In the genomic region with DNA sequence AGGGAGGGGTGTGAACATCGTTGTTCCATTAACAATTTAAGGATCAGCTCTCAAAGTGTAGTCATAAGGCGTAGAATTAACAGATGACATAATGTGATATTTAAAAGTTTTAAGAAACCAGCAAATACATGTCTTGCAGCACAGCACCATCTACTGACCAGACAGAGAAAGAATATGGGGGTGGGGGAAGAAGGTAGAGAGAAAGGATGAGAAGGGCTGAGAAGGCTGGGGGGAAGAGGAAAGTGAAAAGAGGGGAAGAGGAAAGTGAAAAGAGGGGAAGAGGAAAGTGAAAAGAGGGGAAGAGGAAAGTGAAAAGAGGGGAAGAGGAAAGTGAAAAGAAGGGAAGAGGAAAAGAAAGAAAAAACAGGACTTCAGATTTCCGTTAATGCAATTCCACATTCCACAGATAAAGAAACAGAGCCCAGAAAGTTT, we compare ENCODE assay signal across 10 cellular contexts.
DNase-seq lines count a peak whose midpoint lies in the region; ATAC-seq and TF ChIP-seq lines count a peak whose summit lies in the region.
"Had no signal": no experiment of that assay in that cellular context is flagged by ENCODE, and none has a peak within 500 bp of the region (broad histone marks: within the 10 kb centered on the region; RNA-seq: fewer than 3 reads in every experiment).

No MANE protein-coding gene starts in this region.

- H3K4me3 ChIP-seq in NB4 (ENCODE audit: low read depth, low read length) (no peak overlapping the region), fibroblast of pulmonary artery (replicated peaks; ENCODE audit: low read depth, low read length) (no peak overlapping the region)

- H3K4me3 Mint-ChIP-seq in activated T-helper 2 cell treated with anti-CD3 and anti-CD28 coated beads, Interferon-gamma antibody, Interleukin-2, Interleukin-4, amounts not matched to agents 10 μg/mL and 5 μg/mL and 100 μg/mL, durations not matched to agents 14 hours and 24 hours and 36 hours (ENCODE audit: low read depth) = no peak overlapping the region
- H3K4me3 Mint-ChIP-seq: dendritic cell treated with granulocyte-macrophage colony-stimulating factor and Interleukin-4, amounts not matched to agents 40 ng/mL and 50 ng/mL, for 4 days; stimulated activated naive CD8-positive, alpha-beta T cell treated with anti-CD3 and anti-CD28 coated beads, Interleukin-15, Interleukin-2, amounts not matched to agents 100 ng/mL and 50 ng/mL, for 24 hours had no signal

- no peaks in the 10 kb centered on the region for H3K36me3 Mint-ChIP-seq in activated T-helper 2 cell treated with anti-CD3 and anti-CD28 coated beads, Interferon-gamma antibody, Interleukin-2, Interleukin-4, amounts not matched to agents 10 μg/mL and 5 μg/mL and 100 μg/mL, durations not matched to agents 14 hours and 24 hours and 36 hours (ENCODE audit: low read depth)

- H3K4me1 Mint-ChIP-seq in activated T-helper 2 cell treated with anti-CD3 and anti-CD28 coated beads, Interferon-gamma antibody, Interleukin-2, Interleukin-4, amounts not matched to agents 10 μg/mL and 5 μg/mL and 100 μg/mL, durations not matched to agents 14 hours and 24 hours and 36 hours (ENCODE audit: low read depth) = peaks cover 2% of the 10 kb centered on the region

- no peak overlapping the region for H3K27ac Mint-ChIP-seq in activated T-helper 2 cell treated with anti-CD3 and anti-CD28 coated beads, Interferon-gamma antibody, Interleukin-2, Interleukin-4, amounts not matched to agents 10 μg/mL and 5 μg/mL and 100 μg/mL, durations not matched to agents 14 hours and 24 hours and 36 hours
- H3K27ac Mint-ChIP-seq: dendritic cell treated with granulocyte-macrophage colony-stimulating factor and Interleukin-4, amounts not matched to agents 40 ng/mL and 50 ng/mL, for 4 days; stimulated activated naive CD8-positive, alpha-beta T cell treated with anti-CD3 and anti-CD28 coated beads, Interleukin-15, Interleukin-2, amounts not matched to agents 100 ng/mL and 50 ng/mL, for 24 hours had no signal

- TF ChIP-seq CTCF in NB4 (IDR thresholded peaks at IDR 0.05; ENCODE audit: low read depth, low read length) = peak; percentile 54
- peak; percentile 73 for TF ChIP-seq CTCF in fibroblast of pulmonary artery (IDR thresholded peaks at IDR 0.05; ENCODE audit: low read length, missing control alignments)

- ATAC-seq in GM18907 (IDR thresholded peaks at IDR 0.05; ENCODE audit: unreplicated experiment) = peak; percentile 72

- no peak for TF ChIP-seq POLR2A in NB4 (IDR thresholded peaks at IDR 0.05; ENCODE audit: extremely low read depth, insufficient read length)

- H3K9me3 Mint-ChIP-seq in activated T-helper 2 cell treated with anti-CD3 and anti-CD28 coated beads, Interferon-gamma antibody, Interleukin-2, Interleukin-4, amounts not matched to agents 10 μg/mL and 5 μg/mL and 100 μg/mL, durations not matched to agents 14 hours and 24 hours and 36 hours = no peaks in the 10 kb centered on the region
- H3K9me3 Mint-ChIP-seq: dendritic cell treated with granulocyte-macrophage colony-stimulating factor and Interleukin-4, amounts not matched to agents 40 ng/mL and 50 ng/mL, for 4 days; stimulated activated naive CD8-positive, alpha-beta T cell treated with anti-CD3 and anti-CD28 coated beads, Interleukin-15, Interleukin-2, amounts not matched to agents 100 ng/mL and 50 ng/mL, for 24 hours had no signal

- DNase-seq in AG08395 (ENCODE audit: low spot score) = peak; percentile 63
- DNase-seq in NB4 (ENCODE audit: low read depth) = peak; percentile 61
- DNase-seq in SK-MEL-5 (ENCODE audit: low read depth, low spot score) = peak; percentile 74
- peak; percentile 84 for DNase-seq in fibroblast of pulmonary artery (ENCODE audit: low read depth)
- DNase-seq in renal cortical epithelial cell (ENCODE audit: low read depth) = peak; percentile 85
- DNase-seq in activated T-helper 2 cell treated with anti-CD3 and anti-CD28 coated beads, Interferon-gamma antibody, Interleukin-2, Interleukin-4, amounts not matched to agents 10 μg/mL and 5 μg/mL and 100 μg/mL, durations not matched to agents 14 hours and 24 hours and 36 hours (ENCODE audit: low spot score) = no peak
- no peak for DNase-seq in posterior vena cava (ENCODE audit: low spot score)

- in situ Hi-C loops in SK-MEL-5 (cut with HindIII; ENCODE audit: low pct_unique_long_range_greater_than_20kb, low sequenced_read_pairs) = no loop called here

- no peaks in the 10 kb centered on the region for H3K27me3 Mint-ChIP-seq in activated T-helper 2 cell treated with anti-CD3 and anti-CD28 coated beads, Interferon-gamma antibody, Interleukin-2, Interleukin-4, amounts not matched to agents 10 μg/mL and 5 μg/mL and 100 μg/mL, durations not matched to agents 14 hours and 24 hours and 36 hours (ENCODE audit: low read depth)

- intact Hi-C loops in activated T-helper 2 cell treated with anti-CD3 and anti-CD28 coated beads, Interferon-gamma antibody, Interleukin-2, Interleukin-4, amounts not matched to agents 10 μg/mL and 5 μg/mL and 100 μg/mL, durations not matched to agents 14 hours and 24 hours and 36 hours (cut with micrococcal nuclease) = loop anchor here (2.0 kb wide), 1 partner anchor 1031 kb away; no protein-coding TSS in a partner anchor
- intact Hi-C loops in posterior vena cava (cut with DNase I) = no loop called here

Comparison
In these comparisons a context has a peak if more than half of its experiments do, and no peak if none do; other contexts are left out.
1. DNase-seq: peak in AG08395 (single experiment), NB4 (single experiment), SK-MEL-5 (single experiment), fibroblast of pulmonary artery (single experiment) and renal cortical epithelial cell (single experiment); none in activated T-helper 2 cell treated with anti-CD3 and anti-CD28 coated beads, Interferon-gamma antibody, Interleukin-2, Interleukin-4, amounts not matched to agents 10 μg/mL and 5 μg/mL and 100 μg/mL, durations not matched to agents 14 hours and 24 hours and 36 hours (single experiment) and posterior vena cava (single experiment).